ENCODE assay signal across 22 cellular contexts in genomic region chr3:174198199-174198598, GRCh38.
A peak's percentile ranks its signal among the peaks of the same experiment; 100 is the strongest.
DNase-seq lines count a peak whose midpoint lies in the region; TF ChIP-seq lines count a peak whose summit lies in the region.
"Had no signal": no experiment of that assay in that cellular context is flagged by ENCODE, and none has a peak within 500 bp of the region (broad histone marks: within the 10 kb centered on the region; RNA-seq: fewer than 3 reads in every experiment).

No MANE protein-coding gene starts in this region.

- no peak overlapping the region for H3K14ac ChIP-seq in mesenchymal stem cell (ENCODE audit: low read length in 2 of 2)

- no peak overlapping the region for H2BK15ac ChIP-seq in mesenchymal stem cell (ENCODE audit: low read depth, poor library complexity, severe bottlenecking)

- no peak for TF ChIP-seq CTCF in choroid plexus epithelial cell (conservative IDR thresholded peaks at IDR 0.05; ENCODE audit: low read depth, low read length)

- H2AFZ ChIP-seq in mesenchymal stem cell (ENCODE audit: low read depth, low read length): no peak overlapping the region

- DNase-seq in DMS53 treated with DMSO at 0.1 percent for 48 hours (lab: John Stamatoyannopoulos, UW; ENCODE audit: unreplicated experiment) (peak; percentile 52), NCI-H226 (peak; percentile 28), choroid plexus epithelial cell (ENCODE audit: low read depth) (peak; percentile 54), mesenchymal stem cell (peak; percentile 78), cerebellar nuclear complex (lab: John Stamatoyannopoulos, UW) (no peak), DMS79 (lab: John Stamatoyannopoulos, UW) (no peak), KG1 (lab: John Stamatoyannopoulos, UW) (no peak), OCI-M1 (lab: John Stamatoyannopoulos, UW) (no peak)
- DNase-seq: activated B cell treated with CpG ODN at 0.5 μM for 24 hours; activated CD4-positive, alpha-beta memory T cell treated with anti-CD3 and anti-CD28 coated beads, Interleukin-2, amount 10 ng/mL, durations not matched to agents 7 days and 5 days; activated gamma-delta T cell; activated naive CD8-positive, alpha-beta T cell treated with anti-CD3 and anti-CD28 coated beads, Interleukin-2, amount 50 U/mL, for 24 hours; activated T-cell treated with anti-CD3 and anti-CD28 coated beads for 4 hours; caudate nucleus; CD4-positive, alpha-beta memory T cell; NCI-H1436; NCI-H526; psoas muscle; stimulated activated CD4-positive, alpha-beta T cell treated with anti-CD3 and anti-CD28 coated beads, Interleukin-4, amount 100 ng/mL, for 4 hours; stimulated activated naive CD8-positive, alpha-beta T cell treated with anti-CD3 and anti-CD28 coated beads, Interleukin-15, Interleukin-2, amounts not matched to agents 100 U/mL and 50 U/mL, for 24 hours; T-helper 9 cell had no signal

- no peaks in the 10 kb centered on the region for H3K4me1 ChIP-seq in mesenchymal stem cell (ENCODE audit: control insufficient read depth, insufficient read depth, low read depth, low read length)
- H3K4me1 ChIP-seq: psoas muscle had no signal

- 14% methylated on average over 1 of the region's 1 CpG for WGBS in mesenchymal stem cell

- H4K91ac ChIP-seq in mesenchymal stem cell (ENCODE audit: low read length): no peak overlapping the region

- H2BK5ac ChIP-seq in mesenchymal stem cell (ENCODE audit: low read depth, low read length, poor library complexity, severe bottlenecking): no peak overlapping the region

- no peak overlapping the region for H3K23ac ChIP-seq in mesenchymal stem cell (ENCODE audit: low read length in 2 of 2)

- H2AK5ac ChIP-seq in mesenchymal stem cell (ENCODE audit: low read length, severe bottlenecking): no peak overlapping the region

- no peaks in the 10 kb centered on the region for H3K36me3 ChIP-seq in mesenchymal stem cell (ENCODE audit: control insufficient read depth in 1 of 2, insufficient read depth in 2 of 2, low read depth in 1 of 2, low read length in 2 of 2)
- H3K36me3 ChIP-seq: neutrophil had no signal

- no peak overlapping the region for H4K8ac ChIP-seq in mesenchymal stem cell (ENCODE audit: low read length)

- H3K9me3 ChIP-seq in mesenchymal stem cell (ENCODE audit: control insufficient read depth, low read length): no peaks in the 10 kb centered on the region
- H3K9me3 ChIP-seq: neutrophil, psoas muscle had no signal

- no peak overlapping the region for H3K9ac ChIP-seq in mesenchymal stem cell (ENCODE audit: low read length)

- no peak overlapping the region for H3K27ac ChIP-seq in mesenchymal stem cell (ENCODE audit: low read length, poor library complexity, severe bottlenecking)
- H3K27ac ChIP-seq: neutrophil, psoas muscle had no signal

- H3K4me2 ChIP-seq in mesenchymal stem cell (ENCODE audit: low read length, poor library complexity, severe bottlenecking): no peak overlapping the region

- H3K4ac ChIP-seq in mesenchymal stem cell (ENCODE audit: low read depth in 1 of 2, low read length in 2 of 2): no peak overlapping the region

- no peaks in the 10 kb centered on the region for H3K79me1 ChIP-seq in mesenchymal stem cell (replicated peaks; ENCODE audit: low read length, poor library complexity, severe bottlenecking)

- H3K4me3 ChIP-seq in choroid plexus epithelial cell (ENCODE audit: low read depth, low read length) (no peak overlapping the region), mesenchymal stem cell (ENCODE audit: insufficient read depth in 1 of 2, low read depth in 1 of 2, low read length in 2 of 2) (no peak overlapping the region)
- H3K4me3 ChIP-seq: psoas muscle had no signal

- no peak overlapping the region for H2BK12ac ChIP-seq in mesenchymal stem cell (ENCODE audit: low read length in 2 of 2)

- H2BK120ac ChIP-seq in mesenchymal stem cell (ENCODE audit: low read depth, low read length): no peak overlapping the region

- H3K18ac ChIP-seq in mesenchymal stem cell (ENCODE audit: low read depth in 1 of 2, low read length in 2 of 2): no peak overlapping the region

- no peaks in the 10 kb centered on the region for H3K27me3 ChIP-seq in mesenchymal stem cell (ENCODE audit: control insufficient read depth in 1 of 2, insufficient read depth in 1 of 2, low read length in 2 of 2)
- H3K27me3 ChIP-seq: neutrophil had no signal

Comparison
In these comparisons a context has a peak if more than half of its experiments do, and no peak if none do; other contexts are left out.
1. DNase-seq: peak in DMS53 treated with DMSO at 0.1 percent for 48 hours (single experiment), NCI-H226 (single experiment), choroid plexus epithelial cell (single experiment) and mesenchymal stem cell (single experiment); none in cerebellar nuclear complex (0 of 2), DMS79 (single experiment), KG1 (single experiment) and OCI-M1 (single experiment).